Comparison of ENCODE assay signal across 11 cellular contexts in the genomic region with DNA sequence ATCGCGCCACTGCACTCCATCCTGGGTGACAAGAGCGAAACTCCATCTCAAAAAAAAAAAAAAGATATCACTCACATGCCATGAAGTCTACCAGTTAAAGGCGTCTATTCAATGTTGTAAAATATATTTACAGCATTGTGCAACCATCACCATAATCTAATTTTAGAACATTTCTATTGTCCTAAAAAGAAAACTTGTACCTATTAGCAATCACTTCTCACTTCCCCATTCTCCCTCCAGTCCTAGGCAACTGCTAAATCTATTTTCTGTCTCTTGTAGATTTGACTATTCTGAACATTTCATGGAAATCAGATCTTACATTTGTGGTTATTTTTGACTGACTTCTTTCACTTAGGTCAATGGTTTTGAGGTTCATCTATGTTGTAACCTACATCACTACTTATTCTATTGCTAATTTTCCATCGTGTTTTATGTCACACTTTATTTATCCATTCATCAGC. TPM values are rescaled to one million over a fixed set of nuclear protein-coding genes. Genes with fewer than 3 reads are reported as not detected.
A peak's percentile ranks its signal among the peaks of the same experiment; 100 is the strongest.
DNase-seq lines count a peak whose midpoint lies in the region; ATAC-seq and TF ChIP-seq lines count a peak whose summit lies in the region.
"Had no signal": no experiment of that assay in that cellular context is flagged by ENCODE, and none has a peak within 500 bp of the region (broad histone marks: within the 10 kb centered on the region; RNA-seq: fewer than 3 reads in every experiment).

No MANE protein-coding gene starts in this region.

- 86 to 98% methylated on average over 5 of the region's 5 CpGs for WGBS in GM23248 (ENCODE audit: low coverage in 1 of 2, low lambda C conversion rate in 2 of 2, missing lambda C conversion rate in 2 of 2), 2 experiments

- H3K4me2 ChIP-seq in GM23248 (ENCODE audit: unreplicated experiment): no peak overlapping the region

- in situ Hi-C loops in GM23248 (cut with MboI): no loop called here

- H3K36me3 ChIP-seq in GM06990 (ENCODE audit: control insufficient read depth, insufficient read depth, low read length) (no peaks in the 10 kb centered on the region), GM23248 (ENCODE audit: low read depth) (no peaks in the 10 kb centered on the region)

- no peak overlapping the region for H3K27ac ChIP-seq in GM23248

- no peaks in the 10 kb centered on the region for H3K79me2 ChIP-seq in GM23248 (ENCODE audit: insufficient read depth)

- peaks cover 15% of the 10 kb centered on the region for H3K4me1 ChIP-seq in GM23248 (ENCODE audit: insufficient read depth)

- H2AFZ ChIP-seq in GM23248: no peak overlapping the region

- ATAC-seq in GM19452 (IDR thresholded peaks at IDR 0.05; ENCODE audit: unreplicated experiment) (peak; percentile 92), HG03060 (IDR thresholded peaks at IDR 0.05; ENCODE audit: low read depth, unreplicated experiment) (peak; percentile 95)

- no peaks in the 10 kb centered on the region for H3K9me2 ChIP-seq in GM23248 (ENCODE audit: insufficient read depth)

- peaks cover 12% of the 10 kb centered on the region for H3F3A ChIP-seq in GM23248 (ENCODE audit: insufficient read depth)

- no peaks in the 10 kb centered on the region for H3K9me3 ChIP-seq in GM23248 (ENCODE audit: low read depth)

- DNase-seq in GM06990 (ENCODE audit: extremely low read depth, insufficient read length): peak; percentile 79
- peak; percentile 68 for DNase-seq in SIG-M5 (lab: John Stamatoyannopoulos, UW)
- no peak for DNase-seq in GM23248
- DNase-seq in GM03348 (ENCODE audit: low spot score): no peak
- DNase-seq in hippocampal formation (lab: John Stamatoyannopoulos, UW): no peak
- no peak for DNase-seq in SHP77 treated with DMSO at 0.1 percent for 48 hours (lab: John Stamatoyannopoulos, UW)
- DNase-seq: activated CD4-positive, alpha-beta T cell treated with anti-CD3 and anti-CD28 coated beads for 1 hour; HFFc6; NCI-H524 treated with DMSO at 0.1 percent for 48 hours had no signal

- H3K4me3 ChIP-seq in GM06990 (replicated peaks; ENCODE audit: low read depth, low read length) (no peak overlapping the region), GM23248 (no peak overlapping the region)

- H3K27me3 ChIP-seq in GM06990 (replicated peaks; ENCODE audit: control insufficient read depth, insufficient read depth, low read length): no peaks in the 10 kb centered on the region
- H3K27me3 ChIP-seq in GM23248 (replicated peaks; ENCODE audit: insufficient read depth): no peaks in the 10 kb centered on the region; the same call in 1 of the 2 replicates

- H4K20me1 ChIP-seq in GM23248 (ENCODE audit: insufficient read depth): no peaks in the 10 kb centered on the region

- no peak overlapping the region for H3K9ac ChIP-seq in GM23248

- no peak for TF ChIP-seq CTCF in GM06990 (IDR thresholded peaks at IDR 0.05; ENCODE audit: insufficient read depth, low read length, poor library complexity, severe bottlenecking)

RNA-seq across cellular contexts. Expression of a gene that starts 25.2 kb away (rescaled TPM):
- total RNA-seq in GM23248 (2014; rRNA removed; shearing (Covaris generic)): 4.2 and 8.1 TPM in 2 replicates
- polyA plus RNA-seq in GM23248 (2016; fragmentation: Nextera tagmentation; extraction: Ambion mirVana): 2.1 and 2.9 TPM in 2 replicates

Comparison
In these comparisons a context has a peak if more than half of its experiments do, and no peak if none do; other contexts are left out.
1. DNase-seq: peak in GM06990 (single experiment) and SIG-M5 (single experiment); none in GM23248 (single experiment), GM03348 (single experiment), hippocampal formation (0 of 2) and SHP77 treated with DMSO at 0.1 percent for 48 hours (single experiment).